Comparison of ENCODE assay signal across 27 cellular contexts in genomic region chr11:32103941-32104340, GRCh38.
"Had no signal": no experiment of that assay in that cellular context is flagged by ENCODE, and none has a peak within 500 bp of the region (broad histone marks: within the 10 kb centered on the region; RNA-seq: fewer than 3 reads in every experiment).

No MANE protein-coding gene starts in this region.

- ATAC-seq: activated naive CD8-positive, alpha-beta T cell treated with anti-CD3 and anti-CD28 coated beads, Interleukin-2, amount 50 U/mL, for 24 hours; naive thymus-derived CD8-positive, alpha-beta T cell; stimulated activated effector memory CD8-positive, alpha-beta T cell treated with anti-CD3 and anti-CD28 coated beads, Interleukin-12 subunit alpha, Interleukin-12 subunit beta, amount 100 ng/mL, for 72 hours; stimulated activated naive CD8-positive, alpha-beta T cell treated with anti-CD3 and anti-CD28 coated beads, Interleukin-15, amount 100 ng/mL, for 72 hours; T-helper 17 cell had no signal

- H3K4me3 ChIP-seq: esophagus squamous epithelium, pancreas, psoas muscle, skin epidermis, suprapubic skin, tibial artery had no signal

- DNase-seq: activated CD4-positive, alpha-beta memory T cell treated with anti-CD3 and anti-CD28 coated beads, Interleukin-2, amount 10 ng/mL, durations not matched to agents 7 days and 5 days; activated CD4-positive, alpha-beta T cell treated with anti-CD3 and anti-CD28 coated beads for 1 hour; activated CD4-positive, alpha-beta T cell treated with anti-CD3 and anti-CD28 coated beads, Interleukin-2, amount 10 ng/mL, durations not matched to agents 7 days and 5 days; activated CD8-positive, alpha-beta memory T cell treated with anti-CD3 and anti-CD28 coated beads, Interleukin-2, amount 50 U/mL, for 48 hours; activated gamma-delta T cell treated with Interleukin-2 at 50 U/mL for 16 hours; activated naive CD8-positive, alpha-beta T cell treated with anti-CD3 and anti-CD28 coated beads, Interleukin-2, amount 50 U/mL, for 24 hours; activated T-cell treated with anti-CD3 and anti-CD28 coated beads, Interleukin-2, amount 50 U/mL, for 24 hours; amygdala; central memory CD4-positive, alpha-beta T cell; esophagus squamous epithelium; foreskin melanocyte; left ventricle myocardium superior; mammary epithelial cell; naive thymus-derived CD8-positive, alpha-beta T cell; nucleus accumbens; psoas muscle; stimulated activated CD4-positive, alpha-beta T cell treated with anti-CD3 and anti-CD28 coated beads, Interleukin-4, amount 100 ng/mL, for 24 hours; stimulated activated naive CD8-positive, alpha-beta T cell treated with anti-CD3 and anti-CD28 coated beads, Interleukin-15, amount 100 ng/mL, for 72 hours; SW 1271; T-helper 17 cell; T1000; tibial artery had no signal

- H3K27me3 ChIP-seq: esophagus squamous epithelium, pancreas, suprapubic skin, tibial artery had no signal

- H3K36me3 ChIP-seq: pancreas had no signal

- H3K4me1 ChIP-seq: esophagus squamous epithelium, pancreas, psoas muscle, suprapubic skin, tibial artery had no signal

- H3K27ac ChIP-seq: epithelial cell of prostate, pancreas, psoas muscle, suprapubic skin, tibial artery had no signal

- H3K9me3 ChIP-seq: esophagus squamous epithelium, pancreas, psoas muscle, suprapubic skin, tibial artery had no signal
